In the genomic region with DNA sequence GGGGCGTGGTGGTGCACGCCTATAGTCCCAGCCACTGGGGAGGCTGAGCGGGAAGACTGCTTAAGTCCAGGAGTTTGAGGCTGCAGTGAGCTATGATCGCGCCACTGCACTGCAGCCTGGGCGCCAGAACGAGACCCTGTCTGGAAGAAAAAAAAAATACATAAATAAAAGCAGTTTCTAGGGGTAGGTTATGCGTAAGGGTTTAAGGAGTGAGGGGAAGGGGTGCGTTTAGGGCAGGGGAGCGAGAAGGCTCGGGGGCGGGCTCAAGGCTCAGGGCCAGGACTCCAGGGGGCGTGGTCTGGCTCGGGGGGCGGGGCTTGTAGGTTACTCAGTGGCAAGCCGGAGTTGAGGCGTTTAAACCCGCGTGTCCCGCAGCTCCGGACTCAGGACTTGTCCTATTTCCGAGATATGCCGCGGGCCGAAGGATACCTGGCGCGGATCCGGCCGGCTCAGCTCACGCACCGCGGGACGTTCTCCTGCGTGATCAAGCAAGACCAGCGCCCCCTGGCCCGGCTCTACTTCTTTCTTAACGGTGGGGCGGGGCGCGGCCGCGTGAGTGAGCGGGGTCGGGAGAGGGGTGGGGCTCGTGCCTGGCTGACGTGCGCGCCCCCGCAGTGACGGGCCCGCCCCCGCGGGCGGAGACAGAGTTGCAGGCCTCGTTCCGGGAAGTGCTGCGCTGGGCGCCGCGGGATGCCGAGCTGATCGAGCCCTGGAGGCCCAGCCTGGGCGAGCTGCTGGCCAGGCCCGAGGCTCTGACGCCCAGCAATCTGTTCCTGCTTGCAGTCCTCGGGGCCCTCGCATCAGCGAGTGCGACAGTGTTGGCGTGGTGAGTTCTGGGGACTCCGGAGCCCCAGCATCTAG, we compare ENCODE assay signal across 8 cellular contexts. TPM values are rescaled to one million over a fixed set of nuclear protein-coding genes. Genes with fewer than 3 reads are reported as not detected.
DNase-seq lines count a peak whose midpoint lies in the region; ATAC-seq and TF ChIP-seq lines count a peak whose summit lies in the region.

No MANE protein-coding gene starts in this region.

- no peak for TF ChIP-seq CTCF in omental fat pad (IDR thresholded peaks at IDR 0.05)

- in situ Hi-C loops in KBM-7 (cut with MboI; ENCODE audit: low pct_unique_long_range_greater_than_20kb, low sequenced_read_pairs) = no loop called here
- in situ Hi-C loops in SK-MEL-5 (cut with HindIII; ENCODE audit: low pct_unique_long_range_greater_than_20kb, low sequenced_read_pairs) = no loop called here

- peak; percentile 89 for ATAC-seq in GM21528 (IDR thresholded peaks at IDR 0.05; ENCODE audit: low FRiP score, unreplicated experiment)
- ATAC-seq in omental fat pad (ENCODE audit: low FRiP score) = peak; percentile 43

- DNase-seq in DMS114 treated with DMSO at 0.1 percent for 48 hours (lab: John Stamatoyannopoulos, UW; ENCODE audit: unreplicated experiment) (peak; percentile 87), KBM-7 (peak; percentile 96), SK-MEL-5 (ENCODE audit: low read depth, low spot score) (peak; percentile 89), globus pallidus (ENCODE audit: low spot score) (peak; percentile 92), omental fat pad (ENCODE audit: low spot score) (peak; percentile 96)
- DNase-seq in activated naive CD4-positive, alpha-beta T cell treated with anti-CD3 and anti-CD28 coated beads, Interleukin-2, amount 50 U/mL, for 16 hours = peak; percentile 98

- peak overlapping the region; percentile 92 for H3K27ac ChIP-seq in temporal lobe (ENCODE audit: low read depth, low read length)

RNA-seq across cellular contexts. Expression of gene SPACA6, which starts 10.8 kb away (rescaled TPM):
- total RNA-seq in SK-MEL-5 (2014; rRNA removed; shearing (Covaris generic)) = 2.0 and 3.5 TPM in 2 replicates
- 0.51 TPM in 1 of 2 replicates, not detected in the other for polyA plus RNA-seq in SK-MEL-5 (2015; cell fraction: cytosol; rRNA removed)
- 5.1 and 6.8 TPM in 2 replicates for polyA plus RNA-seq in SK-MEL-5 (2015; cell fraction: nucleus; rRNA removed)
- total RNA-seq in omental fat pad = 10 to 100 TPM in 3 of 4 donors, 1 to 10 TPM in 1; 6.2 to 14.2 (median 11.4) TPM
- total RNA-seq in temporal lobe = 2.7 TPM

RNA-seq across cellular contexts. Expression of gene HAS1, which starts 19.9 kb away (rescaled TPM):
- total RNA-seq in SK-MEL-5 (2014; rRNA removed; shearing (Covaris generic)) = not detected in 2 replicates
- not detected in 2 replicates for polyA plus RNA-seq in SK-MEL-5 (2015; cell fraction: cytosol; rRNA removed)
- not detected in 2 replicates for polyA plus RNA-seq in SK-MEL-5 (2015; cell fraction: nucleus; rRNA removed)
- total RNA-seq in omental fat pad (100 to 1,000 TPM in 2 of 4 donors, 10 to 100 TPM in 1, 1 to 10 TPM in 1; 1.1 to 534 (median 190) TPM), temporal lobe (2.7 TPM)

RNA-seq across cellular contexts. Expression of gene FPR1, which starts 47.8 kb away (rescaled TPM):
- not detected in 2 replicates for total RNA-seq in SK-MEL-5 (2014; rRNA removed; shearing (Covaris generic))
- polyA plus RNA-seq in SK-MEL-5 (2015; cell fraction: cytosol; rRNA removed) = not detected in 2 replicates
- 0.21 TPM in 1 of 2 replicates, not detected in the other for polyA plus RNA-seq in SK-MEL-5 (2015; cell fraction: nucleus; rRNA removed)
- total RNA-seq in omental fat pad (10 to 100 TPM; 15.0 to 77.5 (median 56.5) TPM), temporal lobe (1.2 TPM)

RNA-seq across cellular contexts. Expression of gene FPR2, which starts 57.1 kb away (rescaled TPM):
- not detected in 2 replicates for total RNA-seq in SK-MEL-5 (2014; rRNA removed; shearing (Covaris generic))
- not detected in 2 replicates for polyA plus RNA-seq in SK-MEL-5 (2015; cell fraction: cytosol; rRNA removed)
- not detected in 2 replicates for polyA plus RNA-seq in SK-MEL-5 (2015; cell fraction: nucleus; rRNA removed)
- total RNA-seq in omental fat pad (10 to 100 TPM in 1 of 4 donors, 1 to 10 TPM in 3; 3.1 to 16.2 (median 7.5) TPM), temporal lobe (not detected)

RNA-seq across cellular contexts. Expression of gene SIGLEC14, which starts 57.3 kb away (rescaled TPM):
- not detected in 2 replicates for total RNA-seq in SK-MEL-5 (2014; rRNA removed; shearing (Covaris generic))
- not detected in 2 replicates for polyA plus RNA-seq in SK-MEL-5 (2015; cell fraction: cytosol; rRNA removed)
- not detected in 2 replicates for polyA plus RNA-seq in SK-MEL-5 (2015; cell fraction: nucleus; rRNA removed)
- 10 to 100 TPM in 2 of 4 donors, 1 to 10 TPM in 1, not detected in 1; 1.9 to 12.6 (median 12.2) TPM for total RNA-seq in omental fat pad
- total RNA-seq in temporal lobe = under 0.01 TPM

Comparison
In these comparisons a context has a peak if more than half of its experiments do, and no peak if none do; other contexts are left out.
1. Peak in every context shown above with its lines: DNase-seq, ATAC-seq and H3K27ac ChIP-seq.